ENCODE assay signal across 22 cellular contexts in genomic region chr13:42547615-42548014, GRCh38. TPM values are rescaled to one million over a fixed set of nuclear protein-coding genes. Genes with fewer than 3 reads are reported as not detected.
DNase-seq lines count a peak whose midpoint lies in the region; ATAC-seq and TF ChIP-seq lines count a peak whose summit lies in the region.
"Had no signal": no experiment of that assay in that cellular context is flagged by ENCODE, and none has a peak within 500 bp of the region (broad histone marks: within the 10 kb centered on the region; RNA-seq: fewer than 3 reads in every experiment).

No MANE protein-coding gene starts in this region.

- 100% methylated on average over 1 of the region's 1 CpG for WGBS in esophagus muscularis mucosa
- WGBS in thyroid gland, 2 donors = 85 to 100% methylated on average over 1 of the region's 1 CpG

- H3K4me3 ChIP-seq in esophagus muscularis mucosa (no peak overlapping the region), thyroid gland (replicated peaks in 1 of 3) (no peak overlapping the region)
- H3K4me3 ChIP-seq: GM23338, Peyer's patch had no signal

- ATAC-seq in HG03442 (IDR thresholded peaks at IDR 0.05; ENCODE audit: unreplicated experiment) = no peak
- ATAC-seq: GM23338 had no signal

- no peaks in the 10 kb centered on the region for H3K36me3 Mint-ChIP-seq in stimulated activated naive CD8-positive, alpha-beta T cell treated with anti-CD3 and anti-CD28 coated beads, Interleukin-15, Interleukin-2, amounts not matched to agents 100 ng/mL and 50 ng/mL, for 24 hours (ENCODE audit: low read depth)
- H3K36me3 Mint-ChIP-seq: CD4-positive, alpha-beta memory T cell had no signal

- intact Hi-C loops in esophagus muscularis mucosa (cut with DNase I) = no loop called here
- intact Hi-C loops in thyroid gland (cut with DNase I) = no loop called here

- no peaks in the 10 kb centered on the region for H3K27me3 Mint-ChIP-seq in stimulated activated naive CD8-positive, alpha-beta T cell treated with anti-CD3 and anti-CD28 coated beads, Interleukin-15, Interleukin-2, amounts not matched to agents 100 ng/mL and 50 ng/mL, for 24 hours
- H3K27me3 Mint-ChIP-seq: CD4-positive, alpha-beta memory T cell had no signal

- no peaks in the 10 kb centered on the region for H3K36me3 ChIP-seq in esophagus muscularis mucosa
- H3K36me3 ChIP-seq in thyroid gland = no peaks in the 10 kb centered on the region
- H3K36me3 ChIP-seq: Peyer's patch had no signal

- H3K27ac Mint-ChIP-seq in stimulated activated naive CD8-positive, alpha-beta T cell treated with anti-CD3 and anti-CD28 coated beads, Interleukin-15, Interleukin-2, amounts not matched to agents 100 ng/mL and 50 ng/mL, for 24 hours = peak overlapping the region; percentile 30
- H3K27ac Mint-ChIP-seq: CD4-positive, alpha-beta memory T cell; GM23338 had no signal

- H3K27ac ChIP-seq in esophagus muscularis mucosa (replicated peaks in 1 of 4) (no peak overlapping the region), thyroid gland (no peak overlapping the region)
- H3K27ac ChIP-seq: Peyer's patch had no signal

- H3K27me3 ChIP-seq in esophagus muscularis mucosa (no peaks in the 10 kb centered on the region), thyroid gland (no peaks in the 10 kb centered on the region)
- H3K27me3 ChIP-seq: Peyer's patch had no signal

- peaks cover 41% of the 10 kb centered on the region for H3K4me1 Mint-ChIP-seq in stimulated activated naive CD8-positive, alpha-beta T cell treated with anti-CD3 and anti-CD28 coated beads, Interleukin-15, Interleukin-2, amounts not matched to agents 100 ng/mL and 50 ng/mL, for 24 hours (ENCODE audit: low read depth)
- H3K4me1 Mint-ChIP-seq: CD4-positive, alpha-beta memory T cell had no signal

- H3K4me1 ChIP-seq in esophagus muscularis mucosa = no peaks in the 10 kb centered on the region
- H3K4me1 ChIP-seq in thyroid gland = no peaks in the 10 kb centered on the region
- H3K4me1 ChIP-seq: Peyer's patch had no signal

- TF ChIP-seq CTCF in esophagus muscularis mucosa (IDR thresholded peaks at IDR 0.05) = no peak
- TF ChIP-seq CTCF in thyroid gland (IDR thresholded peaks at IDR 0.05) = no peak

- DNase-seq in activated CD4-positive, alpha-beta T cell treated with anti-CD3 and anti-CD28 coated beads, Interleukin-2, amount 50 U/mL, for 48 hours = peak; percentile 10 to 22
- no peak for DNase-seq in activated CD4-positive, alpha-beta T cell treated with anti-CD3 and anti-CD28 coated beads, Interleukin-2, amount 50 U/mL, for 4 hours
- DNase-seq in stimulated activated CD4-positive, alpha-beta T cell treated with anti-CD3 and anti-CD28 coated beads, Interleukin-15, amount 100 ng/mL, for 24 hours = peak; percentile 25
- no peak for DNase-seq in stimulated activated CD4-positive, alpha-beta T cell treated with anti-CD3 and anti-CD28 coated beads, Interleukin-2, amount 100 ng/mL, for 48 hours
- DNase-seq in esophagus muscularis mucosa (ENCODE audit: extremely low spot score) (peak; percentile 66), thyroid gland (no peak)
- DNase-seq: CD4-positive, alpha-beta memory T cell; DMS153; GDM1; HCEC 1CT; Kasumi-1; MM.1S; NCI-H1092; NCI-H1436 treated with DMSO at 0.1 percent for 48 hours; NCI-H2029 treated with DMSO at 0.1 percent for 48 hours; NCI-H446 treated with DMSO at 0.1 percent for 48 hours; Peyer's patch had no signal

- no peaks in the 10 kb centered on the region for H3K9me3 ChIP-seq in esophagus muscularis mucosa
- H3K9me3 ChIP-seq in thyroid gland = no peaks in the 10 kb centered on the region
- H3K9me3 ChIP-seq: Peyer's patch had no signal

- H3K4me3 Mint-ChIP-seq in stimulated activated naive CD8-positive, alpha-beta T cell treated with anti-CD3 and anti-CD28 coated beads, Interleukin-15, Interleukin-2, amounts not matched to agents 100 ng/mL and 50 ng/mL, for 24 hours = no peak overlapping the region
- H3K4me3 Mint-ChIP-seq: CD4-positive, alpha-beta memory T cell; GM23338 had no signal

- no peaks in the 10 kb centered on the region for H3K9me3 Mint-ChIP-seq in stimulated activated naive CD8-positive, alpha-beta T cell treated with anti-CD3 and anti-CD28 coated beads, Interleukin-15, Interleukin-2, amounts not matched to agents 100 ng/mL and 50 ng/mL, for 24 hours
- H3K9me3 Mint-ChIP-seq: CD4-positive, alpha-beta memory T cell; GM23338 had no signal

- no peak for TF ChIP-seq EP300 in esophagus muscularis mucosa (IDR thresholded peaks at IDR 0.05)

- TF ChIP-seq POLR2A in esophagus muscularis mucosa (IDR thresholded peaks at IDR 0.05; ENCODE audit: low read depth) = no peak
- TF ChIP-seq POLR2A in thyroid gland (IDR thresholded peaks at IDR 0.05) = no peak

RNA-seq across cellular contexts. Expression of gene TNFSF11, which starts 26.3 kb away (rescaled TPM):
- under 1 TPM in 1 of 4 donors, not detected in 3; 0.17 TPM for total RNA-seq in esophagus muscularis mucosa
- total RNA-seq in thyroid gland = not detected
- total RNA-seq: A172, Daoy had no signal

Comparison
In these comparisons a context has a peak if more than half of its experiments do, and no peak if none do; other contexts are left out.
1. DNase-seq: peak in activated CD4-positive, alpha-beta T cell treated with anti-CD3 and anti-CD28 coated beads, Interleukin-2, amount 50 U/mL, for 48 hours (2 of 2), stimulated activated CD4-positive, alpha-beta T cell treated with anti-CD3 and anti-CD28 coated beads, Interleukin-15, amount 100 ng/mL, for 24 hours (single experiment) and esophagus muscularis mucosa (single experiment); none in activated CD4-positive, alpha-beta T cell treated with anti-CD3 and anti-CD28 coated beads, Interleukin-2, amount 50 U/mL, for 4 hours (0 of 2), stimulated activated CD4-positive, alpha-beta T cell treated with anti-CD3 and anti-CD28 coated beads, Interleukin-2, amount 100 ng/mL, for 48 hours (0 of 2) and thyroid gland (0 of 2).